Comparison of ENCODE assay signal across 12 cellular contexts in the genomic region with DNA sequence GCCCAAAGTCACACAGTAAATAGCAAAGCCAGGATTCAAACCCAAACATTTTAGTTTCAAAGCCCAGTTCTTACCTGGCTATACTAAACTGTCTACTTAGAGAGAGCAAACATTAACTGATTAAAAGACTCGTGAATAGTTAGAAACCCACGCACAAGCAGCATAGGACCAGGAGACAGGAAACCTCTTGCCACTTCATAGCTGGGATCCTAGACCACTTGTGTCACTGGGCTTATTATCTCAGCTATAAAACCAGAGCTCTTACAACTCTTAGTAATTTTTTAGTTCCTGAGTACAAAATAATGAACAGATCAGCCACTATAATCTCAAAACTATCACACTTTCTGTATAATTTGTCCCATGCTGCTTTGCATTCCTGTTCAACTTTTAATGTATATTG. TPM values are rescaled to one million over a fixed set of nuclear protein-coding genes. Genes with fewer than 3 reads are reported as not detected.
DNase-seq lines count a peak whose midpoint lies in the region; ATAC-seq and TF ChIP-seq lines count a peak whose summit lies in the region.
"Had no signal": no experiment of that assay in that cellular context is flagged by ENCODE, and none has a peak within 500 bp of the region (broad histone marks: within the 10 kb centered on the region; RNA-seq: fewer than 3 reads in every experiment).

No MANE protein-coding gene starts in this region.

- H3K79me2 ChIP-seq in PC-9 (ENCODE audit: low read depth), result peaks cover 39% of the 10 kb centered on the region

- H3K4me3 Mint-ChIP-seq in activated T-cell treated with anti-CD3 and anti-CD28 coated beads, Interleukin-2, amount 50 U/mL, for 72 hours, result peak overlapping the region; percentile 91 to 92

- DNase-seq in activated T-cell treated with anti-CD3 and anti-CD28 coated beads, Interleukin-2, amount 50 U/mL, for 72 hours, result no peak
- DNase-seq in activated T-cell treated with anti-CD3 and anti-CD28 coated beads for 4 hours (no peak), PC-9 (no peak), breast epithelium (ENCODE audit: low spot score in 2 of 2) (no peak), stomach (no peak), dermis blood vessel endothelial cell (no peak), posterior vena cava (ENCODE audit: low spot score) (no peak), SHP77 treated with DMSO at 0.1 percent for 48 hours (lab: John Stamatoyannopoulos, UW) (no peak)
- DNase-seq: activated CD4-positive, CD25-positive, alpha-beta regulatory T cell; NCI-H446 treated with DMSO at 0.1 percent for 48 hours; stimulated activated CD4-positive, alpha-beta T cell treated with anti-CD3 and anti-CD28 coated beads, Interleukin-4, amount 100 ng/mL, for 24 hours had no signal

- TF ChIP-seq EP300 in stomach (IDR thresholded peaks at IDR 0.05), result no peak

- H3K27me3 ChIP-seq in PC-9 (ENCODE audit: insufficient read depth, low read depth) (no peaks in the 10 kb centered on the region), breast epithelium (no peaks in the 10 kb centered on the region), stomach (no peaks in the 10 kb centered on the region)

- H3K9me2 ChIP-seq in PC-9 (ENCODE audit: insufficient read depth), result no peaks in the 10 kb centered on the region

- no peaks in the 10 kb centered on the region for H3K36me3 ChIP-seq in PC-9 (ENCODE audit: low read depth)
- H3K36me3 ChIP-seq in breast epithelium, result no peaks in the 10 kb centered on the region
- no peaks in the 10 kb centered on the region for H3K36me3 ChIP-seq in stomach

- 18 to 33% (median 21%) methylated on average over 2 of the region's 2 CpGs for WGBS in stomach, 5 donors

- H4K20me1 ChIP-seq in PC-9 (ENCODE audit: insufficient read depth), result 0 out of 2 replicates have a peak, but pooled peaks cover 5% of the 10 kb centered on the region

- H3K4me1 ChIP-seq in PC-9 (replicated peaks; ENCODE audit: insufficient read depth) (peaks cover 36% of the 10 kb centered on the region), breast epithelium (no peaks in the 10 kb centered on the region), stomach (peaks cover 26 to 55% (median 38%) of the 10 kb centered on the region in 4 donors)

- no peaks in the 10 kb centered on the region for H3K9me3 ChIP-seq in PC-9 (ENCODE audit: insufficient read depth, low read depth)
- no peaks in the 10 kb centered on the region for H3K9me3 ChIP-seq in breast epithelium
- H3K9me3 ChIP-seq in stomach, result no peaks in the 10 kb centered on the region

- BruUV-seq in PC-9 (replicated peaks; lab: Mats Ljungman, UMichigan), result no TSS peak

- POLR2A ChIA-PET in PC-9 (lab: Charles Lee; ENCODE audit: unreplicated experiment), result interaction anchor here (0.6 kb wide), 1 partner anchor 141 kb away, joined by 3 read pairs; no protein-coding TSS in a partner anchor

- no peak for ATAC-seq in activated T-cell treated with anti-CD3 and anti-CD28 coated beads, Interleukin-2, amount 50 U/mL, for 72 hours (replicated peaks in 1 of 2)

- H3K27ac ChIP-seq in PC-9, result no peak overlapping the region
- peak overlapping the region; percentile 94 to 95 for H3K27ac ChIP-seq in breast epithelium
- peak overlapping the region in 4 of 5 donors; percentile 10 to 99 (median 98) for H3K27ac ChIP-seq in stomach

- H3F3A ChIP-seq in PC-9 (ENCODE audit: insufficient read depth, low read depth), result peaks cover 23% of the 10 kb centered on the region; the same call in 1 of the 2 replicates

- intact Hi-C loops in PC-9 (cut with micrococcal nuclease; ENCODE audit: unreplicated experiment) (loop anchor here (1.0 kb wide), 1 partner anchor 68 kb away; no protein-coding TSS in a partner anchor), breast epithelium (cut with DNase I; ENCODE audit: low total_unique reads) (loop anchor here (10.0 kb wide), 1 partner anchor 59 kb away; no protein-coding TSS in a partner anchor), stomach (cut with DNase I; ENCODE audit: low total_unique reads) (no loop called here), posterior vena cava (cut with DNase I) (loop anchor here in 1 of 2 donors (5.0 kb wide), 1 partner anchor 89 kb away; no protein-coding TSS in a partner anchor)

- H3K4me2 ChIP-seq in PC-9, result peak overlapping the region; percentile 95

- CTCF ChIA-PET in PC-9 (lab: Charles Lee), result no interaction called here

- no peak overlapping the region for H2AFZ ChIP-seq in PC-9

- peaks cover 10 to 13% of the 10 kb centered on the region in 2 donors for H3K36me3 Mint-ChIP-seq in activated T-cell treated with anti-CD3 and anti-CD28 coated beads, Interleukin-2, amount 50 U/mL, for 72 hours (ENCODE audit: insufficient read depth in 2 of 2)

- peak overlapping the region; percentile 95 for H3K27ac Mint-ChIP-seq in activated T-cell treated with anti-CD3 and anti-CD28 coated beads, Interleukin-2, amount 50 U/mL, for 72 hours

- H3K4me3 ChIP-seq in PC-9 (no peak overlapping the region), breast epithelium (no peak overlapping the region), stomach (no peak overlapping the region)
- H3K4me3 ChIP-seq: lung had no signal

- H3K4me1 Mint-ChIP-seq in activated T-cell treated with anti-CD3 and anti-CD28 coated beads, Interleukin-2, amount 50 U/mL, for 72 hours (ENCODE audit: low read depth), result peaks cover 57% of the 10 kb centered on the region

- no peaks in the 10 kb centered on the region for H3K27me3 Mint-ChIP-seq in activated T-cell treated with anti-CD3 and anti-CD28 coated beads, Interleukin-2, amount 50 U/mL, for 72 hours (ENCODE audit: low read depth)

- TF ChIP-seq POLR2A in breast epithelium (IDR thresholded peaks at IDR 0.05) (no peak), stomach (IDR thresholded peaks at IDR 0.05) (no peak)

- no peaks in the 10 kb centered on the region for H3K9me3 Mint-ChIP-seq in activated T-cell treated with anti-CD3 and anti-CD28 coated beads, Interleukin-2, amount 50 U/mL, for 72 hours

- no peak for TF ChIP-seq CTCF in PC-9 (conservative IDR thresholded peaks at IDR 0.05)
- no peak for TF ChIP-seq CTCF in breast epithelium (IDR thresholded peaks at IDR 0.05)
- TF ChIP-seq CTCF in stomach (IDR thresholded peaks at IDR 0.05), result no peak

RNA-seq across cellular contexts. Expression of a gene that starts 2.4 kb away (rescaled TPM):
- total RNA-seq in activated T-cell treated with anti-CD3 and anti-CD28 coated beads, Interleukin-2, amount 50 U/mL, for 72 hours, result 100 to 1,000 TPM; 134 to 137 TPM
- total RNA-seq in PC-9 (2021) (50.3 and 66.6 TPM in 2 replicates), breast epithelium (10 to 100 TPM; 37.9 to 54.0 (median 44.9) TPM), stomach (100 to 1,000 TPM in 2 of 5 donors, 10 to 100 TPM in 3; 32.4 to 115 (median 74.7) TPM), dermis blood vessel endothelial cell (23.8 and 48.8 TPM in 2 replicates), posterior vena cava (10 to 100 TPM; 63.0 to 67.0 TPM)
- polyA plus RNA-seq in stomach, result 10 to 100 TPM; 12.9 to 78.2 (median 18.0) TPM
